Comparison of ENCODE assay signal across 8 cellular contexts in genomic region chr9:14353222-14354056, GRCh38. TPM values are rescaled to one million over a fixed set of nuclear protein-coding genes. Genes with fewer than 3 reads are reported as not detected.
A peak's percentile ranks its signal among the peaks of the same experiment; 100 is the strongest.
DNase-seq lines count a peak whose midpoint lies in the region; ATAC-seq and TF ChIP-seq lines count a peak whose summit lies in the region.

No MANE protein-coding gene starts in this region.

- no peak overlapping the region for H2AFZ ChIP-seq in OCI-LY1 (ENCODE audit: low read length)

- peaks cover 11 to 64% (median 49%) of the 10 kb centered on the region in 5 donors for H3K27me3 Mint-ChIP-seq in naive thymus-derived CD8-positive, alpha-beta T cell
- peaks cover 32% of the 10 kb centered on the region for H3K27me3 Mint-ChIP-seq in stimulated activated memory B cell treated with anti-CD40 and anti-IgM and Interleukin-4, amounts not matched to agents 10 μg/mL and 1 μg/mL and 100 μg/mL, for 72 hours

- no peak overlapping the region for H3K27ac Mint-ChIP-seq in naive thymus-derived CD8-positive, alpha-beta T cell
- H3K27ac Mint-ChIP-seq in stimulated activated memory B cell treated with anti-CD40 and anti-IgM and Interleukin-4, amounts not matched to agents 10 μg/mL and 1 μg/mL and 100 μg/mL, for 72 hours = no peak overlapping the region

- H3K9me3 ChIP-seq in OCI-LY1 (ENCODE audit: low read length) (no peaks in the 10 kb centered on the region), esophagus (ENCODE audit: control insufficient read depth in 2 of 2, insufficient read depth in 1 of 2, low read depth in 1 of 2, low read length in 1 of 2) (no peaks in the 10 kb centered on the region)

- H3K4me3 Mint-ChIP-seq in naive thymus-derived CD8-positive, alpha-beta T cell = no peak overlapping the region
- no peak overlapping the region for H3K4me3 Mint-ChIP-seq in stimulated activated memory B cell treated with anti-CD40 and anti-IgM and Interleukin-4, amounts not matched to agents 10 μg/mL and 1 μg/mL and 100 μg/mL, for 72 hours

- no peaks in the 10 kb centered on the region for H3K36me3 ChIP-seq in OCI-LY1 (ENCODE audit: insufficient read depth, low read length)
- H3K36me3 ChIP-seq in esophagus (ENCODE audit: control insufficient read depth in 2 of 2, insufficient read depth in 2 of 2, low read length in 1 of 2) = no peaks in the 10 kb centered on the region

- no peaks in the 10 kb centered on the region for H3K9me2 ChIP-seq in OCI-LY1 (ENCODE audit: low read depth, low read length)

- no peaks in the 10 kb centered on the region for H3K36me3 Mint-ChIP-seq in naive thymus-derived CD8-positive, alpha-beta T cell
- H3K36me3 Mint-ChIP-seq in stimulated activated memory B cell treated with anti-CD40 and anti-IgM and Interleukin-4, amounts not matched to agents 10 μg/mL and 1 μg/mL and 100 μg/mL, for 72 hours = no peaks in the 10 kb centered on the region

- POLR2A ChIA-PET in naive thymus-derived CD8-positive, alpha-beta T cell (lab: Charles Lee) = no interaction called here

- H3K79me2 ChIP-seq in OCI-LY1 (ENCODE audit: insufficient read depth, low read length) = no peaks in the 10 kb centered on the region

- no peaks in the 10 kb centered on the region for H3K9me3 Mint-ChIP-seq in naive thymus-derived CD8-positive, alpha-beta T cell
- H3K9me3 Mint-ChIP-seq in stimulated activated memory B cell treated with anti-CD40 and anti-IgM and Interleukin-4, amounts not matched to agents 10 μg/mL and 1 μg/mL and 100 μg/mL, for 72 hours = no peaks in the 10 kb centered on the region

- WGBS in esophagus, 2 donors = 13 to 14% methylated on average over 18 of the region's 18 CpGs

- no peaks in the 10 kb centered on the region for H4K20me1 ChIP-seq in OCI-LY1 (ENCODE audit: insufficient read depth, low read length)

- DNase-seq in D341Med (ENCODE audit: low spot score) (peak; percentile 90), HL-60 (ENCODE audit: low read depth in 1 of 2, low spot score in 1 of 2) (peak; percentile 3 to 48), activated T-cell treated with anti-CD3 and anti-CD28 coated beads for 4 hours (peak; percentile 54)
- peak; percentile 8 to 76 (median 38) for DNase-seq in naive thymus-derived CD8-positive, alpha-beta T cell

- no peak overlapping the region for H3K9ac ChIP-seq in OCI-LY1 (ENCODE audit: low read length)

- no peak overlapping the region for H3K27ac ChIP-seq in HL-60 (replicated peaks)
- no peak overlapping the region for H3K27ac ChIP-seq in OCI-LY1 (ENCODE audit: low read depth, low read length, poor library complexity, severe bottlenecking)
- H3K27ac ChIP-seq in esophagus (ENCODE audit: low read depth in 2 of 2, low read length in 1 of 2) = peak overlapping the region; percentile 40 to 63

- H3K4me1 ChIP-seq in OCI-LY1 (ENCODE audit: insufficient read depth, low read length, severe bottlenecking) = no peaks in the 10 kb centered on the region
- no peaks in the 10 kb centered on the region for H3K4me1 ChIP-seq in esophagus (ENCODE audit: control insufficient read depth in 2 of 2, insufficient read depth in 2 of 2, low read length in 1 of 2)

- no peaks in the 10 kb centered on the region for H3F3A ChIP-seq in OCI-LY1 (ENCODE audit: insufficient read depth, low read length)

- peaks cover 3% of the 10 kb centered on the region for H3K27me3 ChIP-seq in HL-60 (ENCODE audit: insufficient read depth, poor library complexity, severe bottlenecking)
- H3K27me3 ChIP-seq in OCI-LY1 (ENCODE audit: insufficient read depth, low read length) = no peaks in the 10 kb centered on the region
- H3K27me3 ChIP-seq in esophagus (ENCODE audit: control insufficient read depth in 1 of 2, insufficient read depth in 2 of 2, low read length in 2 of 2) = peaks cover 0 to 2% of the 10 kb centered on the region in 2 donors

- H3K4me3 ChIP-seq in HL-60 (replicated peaks; ENCODE audit: insufficient read depth, low read length) (no peak overlapping the region), OCI-LY1 (ENCODE audit: low read depth, low read length, poor library complexity, severe bottlenecking) (no peak overlapping the region), esophagus (ENCODE audit: low read depth in 1 of 2, low read length in 2 of 2) (no peak overlapping the region)

- peaks cover 0 to 16% (median 13%) of the 10 kb centered on the region in 4 donors for H3K4me1 Mint-ChIP-seq in naive thymus-derived CD8-positive, alpha-beta T cell
- H3K4me1 Mint-ChIP-seq in stimulated activated memory B cell treated with anti-CD40 and anti-IgM and Interleukin-4, amounts not matched to agents 10 μg/mL and 1 μg/mL and 100 μg/mL, for 72 hours = peaks cover 22% of the 10 kb centered on the region

- H3K4me2 ChIP-seq in OCI-LY1 (ENCODE audit: low read length) = no peak overlapping the region

- peak; percentile 36 for TF ChIP-seq CTCF in HL-60 (IDR thresholded peaks at IDR 0.05; ENCODE audit: insufficient read depth, low read length)
- peak; percentile 91 for TF ChIP-seq CTCF in OCI-LY1 (IDR thresholded peaks at IDR 0.05; ENCODE audit: low read length)

- ATAC-seq in GM21381 (IDR thresholded peaks at IDR 0.05; ENCODE audit: unreplicated experiment) = peak; percentile 94
- peak in 1 of 2 donors; percentile 23 for ATAC-seq in naive thymus-derived CD8-positive, alpha-beta T cell
- peak; percentile 59 for ATAC-seq in stimulated activated memory B cell treated with anti-CD40 and anti-IgM and Interleukin-4, amounts not matched to agents 10 μg/mL and 1 μg/mL and 100 μg/mL, for 72 hours

RNA-seq across cellular contexts. Expression of gene NFIB, which starts 39.5 kb away (rescaled TPM):
- 1 to 10 TPM; 4.0 to 6.6 TPM for polyA plus RNA-seq in esophagus
- not detected for total RNA-seq in naive thymus-derived CD8-positive, alpha-beta T cell
- under 1 TPM in 1 of 3 donors, not detected in 2; 0.22 TPM for polyA plus RNA-seq in naive thymus-derived CD8-positive, alpha-beta T cell

Comparison
In these comparisons a context has a peak if more than half of its experiments do, and no peak if none do; other contexts are left out.
1. DNase-seq: peak in every context shown above with its lines; median percentile 90 in D341Med; 54 in activated T-cell treated with anti-CD3 and anti-CD28 coated beads for 4 hours; 38 in naive thymus-derived CD8-positive, alpha-beta T cell; 26 in HL-60.
2. H3K27ac ChIP-seq: peak in esophagus (2 of 2); none in HL-60 (single experiment) and OCI-LY1 (single experiment).
3. RNA of gene NFIB, which starts 39.5 kb away (polyA plus RNA-seq): 4.0 to 6.6 TPM in esophagus; 0.22 TPM in naive thymus-derived CD8-positive, alpha-beta T cell; every median in the first group is over 4 times any median in the second.